ENCODE assay signal across 16 cellular contexts in the genomic region with DNA sequence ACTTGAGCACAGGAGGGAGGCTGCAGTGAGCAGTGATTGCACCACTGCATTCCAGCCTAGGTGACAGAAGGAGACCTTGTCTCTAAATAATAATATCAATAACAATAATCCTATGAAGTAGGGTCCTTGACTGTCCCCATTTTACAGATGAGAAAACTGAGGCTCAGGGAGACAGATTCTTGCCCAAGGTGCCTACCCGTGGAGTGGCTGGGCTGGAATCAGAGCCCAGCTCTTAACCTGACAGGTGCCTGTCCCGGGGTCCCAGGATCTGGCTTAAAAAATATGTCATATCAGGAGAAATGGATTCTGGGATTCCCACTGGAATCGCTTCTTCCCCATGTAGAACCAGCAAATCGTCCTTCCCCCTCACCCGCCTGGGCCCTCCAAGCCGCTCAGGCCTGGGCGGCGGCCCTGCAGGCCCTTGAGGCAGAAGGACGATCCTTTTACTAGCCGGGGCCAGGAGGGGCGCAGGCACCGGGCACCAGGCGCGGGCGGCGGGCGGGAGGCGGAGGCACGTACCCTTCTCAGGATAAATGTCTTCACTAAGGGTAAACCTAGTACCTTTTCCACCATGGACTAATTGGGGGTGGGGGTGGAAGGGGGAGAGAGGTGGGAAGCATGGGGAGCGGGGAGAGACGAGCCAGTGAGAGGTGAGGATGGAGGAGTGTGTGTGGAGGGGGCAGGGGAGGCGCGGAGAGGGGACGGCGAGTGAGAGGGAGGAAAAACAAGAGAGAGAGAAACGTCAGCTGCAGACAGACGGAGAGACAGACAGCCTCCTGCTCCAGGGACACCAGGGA.
DNase-seq lines count a peak whose midpoint lies in the region; ATAC-seq and TF ChIP-seq lines count a peak whose summit lies in the region.
"Had no signal": no experiment of that assay in that cellular context is flagged by ENCODE, and none has a peak within 500 bp of the region (broad histone marks: within the 10 kb centered on the region; RNA-seq: fewer than 3 reads in every experiment).

No MANE protein-coding gene starts in this region.

- peaks cover 0 to 12% (median under 1%) of the 10 kb centered on the region in 7 donors for H3K9me3 Mint-ChIP-seq in naive B cell
- H3K9me3 Mint-ChIP-seq: stimulated activated naive CD8-positive, alpha-beta T cell treated with anti-CD3 and anti-CD28 coated beads, Interleukin-15, Interleukin-2, amounts not matched to agents 100 ng/mL and 50 ng/mL, for 24 hours had no signal

- H3K4me3 ChIP-seq in BLaER1 (peak overlapping the region; percentile 59), HUES48 (ENCODE audit: low read depth, low read length) (peak overlapping the region; percentile 46; the same call in 1 of the 2 replicates), choroid plexus epithelial cell (ENCODE audit: low read depth, low read length) (peak overlapping the region; percentile 16)

- no peaks in the 10 kb centered on the region for H3K36me3 Mint-ChIP-seq in naive B cell

- H3K27me3 ChIP-seq in BLaER1 (no peaks in the 10 kb centered on the region), HUES48 (ENCODE audit: control insufficient read depth, insufficient read depth, low read length) (no peaks in the 10 kb centered on the region)

- H3K27ac ChIP-seq in BLaER1 (peak overlapping the region; percentile 86), HUES48 (ENCODE audit: low read depth, low read length) (no peak overlapping the region)
- H3K27ac ChIP-seq: VCaP had no signal

- H3K36me3 ChIP-seq in BLaER1 (no peaks in the 10 kb centered on the region), HUES48 (ENCODE audit: control insufficient read depth, insufficient read depth, low read length) (peaks cover 27% of the 10 kb centered on the region)

- H3K9ac ChIP-seq in BLaER1 (peak overlapping the region; percentile 77), HUES48 (ENCODE audit: low read depth, low read length) (no peak overlapping the region)

- ATAC-seq in naive B cell (ENCODE audit: low read depth in 2 of 2) (peak in 1 of 2 donors; percentile 24), GM18517 (IDR thresholded peaks at IDR 0.05; ENCODE audit: unreplicated experiment) (no peak)

- H3K4me1 ChIP-seq in BLaER1 (peaks cover 34% of the 10 kb centered on the region), HUES48 (ENCODE audit: control insufficient read depth, insufficient read depth, low read length) (0 out of 2 replicates have a peak, but pooled peaks cover 4% of the 10 kb centered on the region)

- H3K4me1 Mint-ChIP-seq in naive B cell = peaks cover 10 to 13% (median 10%) of the 10 kb centered on the region in 3 donors

- H3K4me3 Mint-ChIP-seq in naive B cell = peak overlapping the region in 6 of 8 donors; percentile 29 to 85 (median 64)
- H3K4me3 Mint-ChIP-seq: stimulated activated naive CD8-positive, alpha-beta T cell treated with anti-CD3 and anti-CD28 coated beads, Interleukin-15, Interleukin-2, amounts not matched to agents 100 ng/mL and 50 ng/mL, for 24 hours had no signal

- H3K27me3 Mint-ChIP-seq in naive B cell = peaks cover 14 to 51% (median 40%) of the 10 kb centered on the region in 3 donors

- H3K27ac Mint-ChIP-seq in naive B cell = no peak overlapping the region
- H3K27ac Mint-ChIP-seq: stimulated activated naive CD8-positive, alpha-beta T cell treated with anti-CD3 and anti-CD28 coated beads, Interleukin-15, Interleukin-2, amounts not matched to agents 100 ng/mL and 50 ng/mL, for 24 hours had no signal

- no peaks in the 10 kb centered on the region for H4K20me1 ChIP-seq in BLaER1

- H3K4me2 ChIP-seq in BLaER1 = peak overlapping the region; percentile 98

- H3K9me3 ChIP-seq in BLaER1 = no peaks in the 10 kb centered on the region
- no peaks in the 10 kb centered on the region for H3K9me3 ChIP-seq in HUES48 (ENCODE audit: control insufficient read depth, insufficient read depth, low read length)

- TF ChIP-seq CTCF in choroid plexus epithelial cell (conservative IDR thresholded peaks at IDR 0.05; ENCODE audit: low read depth, low read length) = no peak

- DNase-seq in choroid plexus epithelial cell (ENCODE audit: low read depth) (no peak), naive B cell (no peak), NCI-H524 (lab: John Stamatoyannopoulos, UW) (no peak), activated gamma-delta T cell (lab: John Stamatoyannopoulos, UW) (no peak), dedifferentiated amniotic fluid mesenchymal stem cell (ENCODE audit: extremely low spot score) (no peak)
- DNase-seq: activated T-cell treated with anti-CD3 and anti-CD28 coated beads, Interleukin-2, amount 50 U/mL, for 1 hour; C1 segment of cervical spinal cord; hippocampal formation; NCI-H1930; NCI-H774; stimulated activated CD4-positive, alpha-beta T cell treated with anti-CD3 and anti-CD28 coated beads, Interleukin-2, amount 100 ng/mL, for 48 hours had no signal
